In the genomic region with DNA sequence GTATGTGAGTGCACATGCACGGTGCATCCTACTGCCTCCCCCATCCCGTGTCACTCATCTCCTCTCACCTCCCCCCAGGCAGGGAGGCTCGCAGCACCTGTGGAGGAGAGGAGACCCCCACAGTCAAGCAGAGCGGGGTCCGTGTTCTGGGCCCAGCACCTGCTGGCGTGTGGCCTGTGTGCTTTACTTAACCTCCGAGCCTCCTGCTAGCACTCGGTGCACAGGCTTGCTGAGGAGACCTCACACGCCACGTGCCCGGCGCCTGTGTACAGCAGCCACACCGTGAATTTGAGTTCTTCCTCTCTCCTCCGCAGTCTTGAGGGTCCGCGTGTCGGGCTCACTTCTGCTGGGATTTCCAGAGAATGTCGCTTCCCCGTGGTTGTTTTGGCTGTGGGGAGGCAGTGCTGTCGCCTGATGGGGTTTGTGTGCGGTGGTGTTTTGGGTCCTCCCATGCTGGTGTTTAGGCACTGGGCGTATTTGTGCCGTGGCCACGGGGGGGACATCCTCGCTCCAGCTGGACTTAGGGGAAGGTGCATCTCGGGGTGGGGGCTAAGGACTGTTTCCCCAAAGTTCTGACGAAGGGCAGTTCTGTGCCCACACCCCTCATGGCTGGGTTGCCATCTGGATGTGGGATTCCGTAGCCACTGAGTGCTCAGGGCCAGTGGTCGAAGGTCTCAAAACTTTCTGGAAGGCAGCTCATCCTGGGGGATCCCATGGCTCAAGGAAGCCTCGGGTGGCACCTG, we compare ENCODE assay signal across 9 cellular contexts. TPM values are rescaled to one million over a fixed set of nuclear protein-coding genes. Genes with fewer than 3 reads are reported as not detected.
DNase-seq lines count a peak whose midpoint lies in the region; ATAC-seq and TF ChIP-seq lines count a peak whose summit lies in the region.
"Had no signal": no experiment of that assay in that cellular context is flagged by ENCODE, and none has a peak within 500 bp of the region (broad histone marks: within the 10 kb centered on the region; RNA-seq: fewer than 3 reads in every experiment).

No MANE protein-coding gene starts in this region.

- no peak for DNase-seq in left colon
- DNase-seq in substantia nigra (lab: John Stamatoyannopoulos, UW): peak in 1 of 49 donors; percentile 47
- no peak for DNase-seq in NOMO-1 (lab: John Stamatoyannopoulos, UW; ENCODE audit: unreplicated experiment in 2 of 2)

- H3K9ac ChIP-seq in KMS-11: no peak overlapping the region; the same call in 1 of the 2 replicates

- H3K4me2 ChIP-seq in KMS-11: peak overlapping the region; percentile 93

- no peaks in the 10 kb centered on the region for H3K36me3 ChIP-seq in KMS-11 (ENCODE audit: insufficient read depth)

- H3K27ac ChIP-seq in KMS-11 (peak overlapping the region; percentile 66), angular gyrus (ENCODE audit: low read depth, low read length) (peak overlapping the region; percentile 67), substantia nigra (ENCODE audit: low read depth, low read length, poor library complexity, severe bottlenecking) (peak overlapping the region; percentile 77)
- H3K27ac ChIP-seq: SK-N-MC had no signal

- H3K79me2 ChIP-seq in KMS-11 (ENCODE audit: insufficient read depth, low read depth): no peaks in the 10 kb centered on the region

- H2AFZ ChIP-seq in KMS-11 (ENCODE audit: low read depth): peak overlapping the region; percentile 67

- no peaks in the 10 kb centered on the region for H4K20me1 ChIP-seq in KMS-11 (ENCODE audit: insufficient read depth)

- no peak for TF ChIP-seq CTCF in KMS-11 (conservative IDR thresholded peaks at IDR 0.05; ENCODE audit: low read depth, low read length)

- no peak overlapping the region for H3K4me3 ChIP-seq in KMS-11 (IDR thresholded peaks at IDR 0.05; ENCODE audit: insufficient read depth, low read depth, low read length)
- H3K4me3 ChIP-seq: SK-N-MC had no signal

- peaks cover 7% of the 10 kb centered on the region for H3K4me1 ChIP-seq in KMS-11 (ENCODE audit: low read depth, poor library complexity, severe bottlenecking)

- intact Hi-C loops in left colon (cut with DNase I, micrococcal nuclease): no loop called here

- peaks cover 6% of the 10 kb centered on the region; the same call in 1 of the 2 replicates for H3K27me3 ChIP-seq in KMS-11 (ENCODE audit: insufficient read depth, low read depth)

- ATAC-seq in left colon: peak; percentile 6
- ATAC-seq in GM21390 (IDR thresholded peaks at IDR 0.05; ENCODE audit: unreplicated experiment): no peak
- no peak for ATAC-seq in GM21786 (IDR thresholded peaks at IDR 0.05; ENCODE audit: unreplicated experiment)

RNA-seq across cellular contexts. Expression of gene TMEM255B, which starts 34.8 kb away (rescaled TPM):
- 1 to 10 TPM; 1.9 to 2.4 TPM for total RNA-seq in left colon

RNA-seq across cellular contexts. Expression of gene GRK1, which starts 57.2 kb away (rescaled TPM):
- total RNA-seq in left colon: under 1 TPM in 1 of 2 donors, not detected in 1; 0.09 TPM
- total RNA-seq: kidney epithelial cell had no signal
